Comparison of ENCODE assay signal across 9 cellular contexts in genomic region chr2:135664623-135665068, GRCh38.
DNase-seq lines count a peak whose midpoint lies in the region; ATAC-seq and TF ChIP-seq lines count a peak whose summit lies in the region.
"Had no signal": no experiment of that assay in that cellular context is flagged by ENCODE, and none has a peak within 500 bp of the region (broad histone marks: within the 10 kb centered on the region; RNA-seq: fewer than 3 reads in every experiment).

No MANE protein-coding gene starts in this region.

- no peaks in the 10 kb centered on the region for H3K27me3 ChIP-seq in neuronal stem cell (ENCODE audit: control insufficient read depth in 3 of 3, insufficient read depth in 3 of 3, low read depth in 1 of 3, low read length in 3 of 3)

- H3K4me3 ChIP-seq in fibroblast of villous mesenchyme (ENCODE audit: low read depth, low read length) (no peak overlapping the region), neuronal stem cell (ENCODE audit: low read length in 2 of 2) (no peak overlapping the region)

- H2AFZ ChIP-seq in neuronal stem cell (ENCODE audit: low read length) = no peak overlapping the region

- H3K4me3 Mint-ChIP-seq in chondrocyte (ENCODE audit: unreplicated experiment) = no peak overlapping the region
- H3K4me3 Mint-ChIP-seq: activated B cell treated with CpG ODN at 0.5 μM for 24 hours had no signal

- no peak overlapping the region for H3K18ac ChIP-seq in neuronal stem cell (ENCODE audit: low read length)

- no peaks in the 10 kb centered on the region for H3K9me3 Mint-ChIP-seq in chondrocyte (ENCODE audit: low read depth)
- H3K9me3 Mint-ChIP-seq: activated B cell treated with CpG ODN at 0.5 μM for 24 hours had no signal

- H4K8ac ChIP-seq in neuronal stem cell (ENCODE audit: low read depth, low read length) = no peak overlapping the region

- H3K23ac ChIP-seq in neuronal stem cell (ENCODE audit: low read depth, low read length, poor library complexity) = no peak overlapping the region

- H4K91ac ChIP-seq in neuronal stem cell (ENCODE audit: low read depth, low read length, poor library complexity) = no peak overlapping the region

- no peak overlapping the region for H2AK5ac ChIP-seq in neuronal stem cell (ENCODE audit: low read depth, low read length)

- no peak overlapping the region for H3K27ac ChIP-seq in neuronal stem cell (replicated peaks; ENCODE audit: low read length)

- no peaks in the 10 kb centered on the region for H3K9me3 ChIP-seq in neuronal stem cell (replicated peaks in 1 of 2; ENCODE audit: control insufficient read depth in 2 of 2, insufficient read depth in 1 of 2, low read depth in 1 of 2, low read length in 2 of 2)

- no peak overlapping the region for H3K9ac ChIP-seq in neuronal stem cell (ENCODE audit: low read depth, low read length, poor library complexity)

- no peak overlapping the region for H3K27ac Mint-ChIP-seq in chondrocyte (ENCODE audit: unreplicated experiment)
- H3K27ac Mint-ChIP-seq: activated B cell treated with CpG ODN at 0.5 μM for 24 hours had no signal

- H2BK15ac ChIP-seq in neuronal stem cell (ENCODE audit: low read length) = no peak overlapping the region

- peaks cover 5% of the 10 kb centered on the region for H3K36me3 Mint-ChIP-seq in chondrocyte (ENCODE audit: low read depth)

- no peak overlapping the region for H2BK12ac ChIP-seq in neuronal stem cell (ENCODE audit: low read length)

- DNase-seq in fibroblast of villous mesenchyme (ENCODE audit: low read depth) (peak; percentile 24), T1000 (lab: John Stamatoyannopoulos, UW) (no peak), chondrocyte (ENCODE audit: low spot score) (no peak), COLO668 (lab: John Stamatoyannopoulos, UW; ENCODE audit: unreplicated experiment) (no peak), neuronal stem cell (ENCODE audit: low spot score) (no peak)
- DNase-seq: activated B cell treated with CpG ODN at 0.5 μM for 24 hours had no signal

- H3K4me1 Mint-ChIP-seq in chondrocyte (ENCODE audit: low read depth) = peaks cover 21% of the 10 kb centered on the region
- H3K4me1 Mint-ChIP-seq: activated B cell treated with CpG ODN at 0.5 μM for 24 hours had no signal

- no peak overlapping the region for H3K4me2 ChIP-seq in neuronal stem cell (ENCODE audit: insufficient read depth, low read length, poor library complexity, severe bottlenecking)

- TF ChIP-seq CTCF in fibroblast of villous mesenchyme (IDR thresholded peaks at IDR 0.05; ENCODE audit: insufficient read depth, low read depth, low read length) (no peak), chondrocyte (IDR thresholded peaks at IDR 0.05) (no peak)

- no peak overlapping the region for H2BK5ac ChIP-seq in neuronal stem cell (ENCODE audit: low read length)

- peaks cover 0 to 16% of the 10 kb centered on the region in 2 donors for H3K4me1 ChIP-seq in neuronal stem cell (ENCODE audit: control insufficient read depth in 2 of 2, insufficient read depth in 1 of 2, low read depth in 1 of 2, low read length in 2 of 2)

- peaks cover 2 to 34% of the 10 kb centered on the region in 2 donors for H3K36me3 ChIP-seq in neuronal stem cell (replicated peaks in 1 of 2; ENCODE audit: control insufficient read depth in 2 of 2, insufficient read depth in 2 of 2, low read length in 2 of 2)

- no peak overlapping the region for H3K4ac ChIP-seq in neuronal stem cell (ENCODE audit: low read length)

- ATAC-seq in GM18508 (IDR thresholded peaks at IDR 0.05; ENCODE audit: insufficient read depth, unreplicated experiment) (peak; percentile 83), GM21529 (IDR thresholded peaks at IDR 0.05; ENCODE audit: unreplicated experiment) (peak; percentile 92), HG03558 (IDR thresholded peaks at IDR 0.05; ENCODE audit: extremely low read depth, unreplicated experiment) (peak; percentile 66)

- no peak overlapping the region for H2BK120ac ChIP-seq in neuronal stem cell (ENCODE audit: low read depth, low read length)

- H3K79me1 ChIP-seq in neuronal stem cell (ENCODE audit: low read depth, low read length) = no peaks in the 10 kb centered on the region

- no peak overlapping the region for H3K14ac ChIP-seq in neuronal stem cell (ENCODE audit: low read length)

- H3K27me3 Mint-ChIP-seq in chondrocyte (ENCODE audit: low read depth) = no peaks in the 10 kb centered on the region
- H3K27me3 Mint-ChIP-seq: activated B cell treated with CpG ODN at 0.5 μM for 24 hours had no signal
